ENCODE assay signal across 8 cellular contexts in genomic region chr3:62201438-62202035, GRCh38.
DNase-seq lines count a peak whose midpoint lies in the region; ATAC-seq and TF ChIP-seq lines count a peak whose summit lies in the region.

No MANE protein-coding gene starts in this region.

- H3K27ac ChIP-seq in liver (ENCODE audit: low read depth in 1 of 2, low read length in 2 of 2) (no peak overlapping the region), sigmoid colon (no peak overlapping the region)

- no peaks in the 10 kb centered on the region for H3K27me3 ChIP-seq in liver (ENCODE audit: control insufficient read depth in 4 of 4, insufficient read depth in 4 of 4, low read length in 3 of 4)
- H3K27me3 ChIP-seq in sigmoid colon, result no peaks in the 10 kb centered on the region

- no TSS peak for BruUV-seq in MCF 10A (replicated peaks; lab: Mats Ljungman, UMichigan)

- no peak overlapping the region for H3K4me3 Mint-ChIP-seq in MCF 10A (ENCODE audit: unreplicated experiment)
- no peak overlapping the region for H3K4me3 Mint-ChIP-seq in effector memory CD8-positive, alpha-beta T cell

- no peaks in the 10 kb centered on the region for H3K27me3 Mint-ChIP-seq in MCF 10A (ENCODE audit: insufficient read depth, unreplicated experiment)
- peaks cover 0 to 10% of the 10 kb centered on the region in 2 donors for H3K27me3 Mint-ChIP-seq in effector memory CD8-positive, alpha-beta T cell

- peak; percentile 83 to 85 for TF ChIP-seq RAD21 in liver (IDR thresholded peaks at IDR 0.05)

- H3K36me3 Mint-ChIP-seq in MCF 10A (ENCODE audit: insufficient read depth, unreplicated experiment), result peaks cover 27% of the 10 kb centered on the region
- H3K36me3 Mint-ChIP-seq in effector memory CD8-positive, alpha-beta T cell (ENCODE audit: insufficient read depth), result no peaks in the 10 kb centered on the region

- H3K4me1 Mint-ChIP-seq in MCF 10A (ENCODE audit: insufficient read depth, unreplicated experiment), result no peaks in the 10 kb centered on the region
- no peaks in the 10 kb centered on the region for H3K4me1 Mint-ChIP-seq in effector memory CD8-positive, alpha-beta T cell (ENCODE audit: low read depth in 2 of 2)

- H3K9me3 Mint-ChIP-seq in MCF 10A (ENCODE audit: unreplicated experiment), result no peaks in the 10 kb centered on the region
- H3K9me3 Mint-ChIP-seq in effector memory CD8-positive, alpha-beta T cell, result peaks cover 0 to 7% of the 10 kb centered on the region in 2 donors

- H3K4me3 ChIP-seq in liver (ENCODE audit: low read depth in 1 of 3, low read length in 3 of 3), result no peak overlapping the region
- no peak overlapping the region for H3K4me3 ChIP-seq in sigmoid colon

- no peaks in the 10 kb centered on the region for H3K4me1 ChIP-seq in liver (ENCODE audit: control insufficient read depth in 4 of 4, insufficient read depth in 4 of 4, low read length in 3 of 4)
- H3K4me1 ChIP-seq in sigmoid colon, result no peaks in the 10 kb centered on the region

- TF ChIP-seq CTCF in MCF 10A (IDR thresholded peaks at IDR 0.05; ENCODE audit: unreplicated experiment) (peak; percentile 53), liver (IDR thresholded peaks at IDR 0.05; ENCODE audit: low read depth, low read length, missing input control) (peak; percentile 64), sigmoid colon (IDR thresholded peaks at IDR 0.05) (peak in 2 of 4 experiments; percentile 41 to 44)

- ATAC-seq in Right ventricle myocardium superior (ENCODE audit: poor library complexity), result peak; percentile 47
- no peak for ATAC-seq in effector memory CD8-positive, alpha-beta T cell (replicated peaks)
- ATAC-seq in sciatic nerve, result no peak

- no peak for TF ChIP-seq EP300 in sigmoid colon (IDR thresholded peaks at IDR 0.05)

- WGBS in liver, result 42% methylated on average over 6 of the region's 6 CpGs
- 39 to 43% methylated on average over 6 of the region's 6 CpGs for WGBS in sigmoid colon, 2 donors

- no peak overlapping the region for H3K27ac Mint-ChIP-seq in MCF 10A (ENCODE audit: low read depth, unreplicated experiment)
- no peak overlapping the region for H3K27ac Mint-ChIP-seq in effector memory CD8-positive, alpha-beta T cell

- no peak for TF ChIP-seq POLR2A in sigmoid colon (IDR thresholded peaks at IDR 0.05)

- H3K36me3 ChIP-seq in liver (ENCODE audit: control insufficient read depth in 4 of 4, insufficient read depth in 3 of 4, low read depth in 1 of 4, low read length in 3 of 4) (peaks cover 0 to 6% (median 3%) of the 10 kb centered on the region in 4 donors), sigmoid colon (peaks cover 0 to 37% (median 2%) of the 10 kb centered on the region in 4 donors)

- H3K9ac ChIP-seq in liver (ENCODE audit: low read depth in 1 of 2, low read length in 2 of 2), result no peak overlapping the region

- intact Hi-C loops in Right ventricle myocardium superior (cut with DNase I) (no loop called here), cardiac septum (cut with DNase I) (loop anchor here (5.0 kb wide), 1 partner anchor 111 kb away; no protein-coding TSS in a partner anchor), MCF 10A (cut with micrococcal nuclease) (loop anchor here (5.0 kb wide), 2 partner anchors 131 to 1031 kb away; no protein-coding TSS in a partner anchor), sigmoid colon (cut with DNase I) (no loop called here), sciatic nerve (cut with DNase I) (no loop called here)

- POLR2A ChIA-PET in MCF 10A (lab: Yijun Ruan, JAX), result interaction anchor here (1.1 kb wide), 1 partner anchor 59 kb away, joined by 3 read pairs; no protein-coding TSS in a partner anchor

- H3K9me3 ChIP-seq in liver (ENCODE audit: control insufficient read depth in 4 of 4, low read length in 3 of 4), result no peaks in the 10 kb centered on the region
- H3K9me3 ChIP-seq in sigmoid colon, result no peaks in the 10 kb centered on the region

- CTCF ChIA-PET in MCF 10A (lab: Yijun Ruan, JAX), result interaction anchor here (0.5 to 7.5 kb wide), 44 partner anchors 10 to 1877 kb away, joined by 3 to 92 read pairs (median 4); no protein-coding TSS in a partner anchor

- DNase-seq in Right ventricle myocardium superior (no peak), cardiac septum (ENCODE audit: low spot score) (no peak), NCI-H2171 treated with DMSO at 0.1 percent for 48 hours (lab: John Stamatoyannopoulos, UW) (peak; percentile 36), MCF 10A (ENCODE audit: unreplicated experiment) (peak; percentile 41), sigmoid colon (no peak), sciatic nerve (ENCODE audit: low spot score) (no peak)
- no peak for DNase-seq in effector memory CD8-positive, alpha-beta T cell

TF ChIP-seq in liver, 16 proteins besides CTCF, POLR2A, EP300 and RAD21:
- TF ChIP-seq SP1 (IDR thresholded peaks at IDR 0.05) (no peak), ATF3 (IDR thresholded peaks at IDR 0.05) (no peak), FOXA1 (IDR thresholded peaks at IDR 0.05) (no peak)

Comparison
In these comparisons a context has a peak if more than half of its experiments do, and no peak if none do; other contexts are left out.
1. intact Hi-C loops: an anchor here in cardiac septum (5.0 kb wide) and MCF 10A (5.0 kb wide); none called in Right ventricle myocardium superior, sigmoid colon and sciatic nerve.
2. DNase-seq: peak in NCI-H2171 treated with DMSO at 0.1 percent for 48 hours (single experiment) and MCF 10A (single experiment); none in Right ventricle myocardium superior (single experiment), cardiac septum (single experiment), effector memory CD8-positive, alpha-beta T cell (0 of 3), sigmoid colon (single experiment) and sciatic nerve (single experiment).